Comparison of ENCODE assay signal across 2 cellular contexts in genomic region chr2:169041594-169041993, GRCh38.
TF ChIP-seq lines count a peak whose summit lies in the region.

No MANE protein-coding gene starts in this region.

TF ChIP-seq in endothelial cell of umbilical vein, 7 proteins besides CTCF, POLR2A, EP300 and RAD21:
- TF ChIP-seq POLR2AphosphoS5 (IDR thresholded peaks at IDR 0.05; ENCODE audit: insufficient read depth, low read depth, low read length) (no peak), GATA2 (IDR thresholded peaks at IDR 0.05; ENCODE audit: insufficient read depth, insufficient read length, low read depth, low read length) (no peak), FOS (IDR thresholded peaks at IDR 0.05; ENCODE audit: borderline replicate concordance, insufficient read depth, low read length) (no peak), MYC (IDR thresholded peaks at IDR 0.05; ENCODE audit: low read depth, low read length) (no peak), JUN (IDR thresholded peaks at IDR 0.05; ENCODE audit: borderline replicate concordance, insufficient read depth, insufficient read length, low read depth) (no peak), EZH2 (IDR thresholded peaks at IDR 0.05; ENCODE audit: borderline replicate concordance, low read depth, low read length, severe bottlenecking) (no peak), MAX (IDR thresholded peaks at IDR 0.05; ENCODE audit: insufficient read depth, insufficient read length) (no peak)

TF ChIP-seq in GM23338, 12 proteins besides CTCF, POLR2A, EP300 and RAD21:
- no peak for TF ChIP-seq ZNF114 (CRISPR knock-in tag; IDR thresholded peaks at IDR 0.05)
- TF ChIP-seq CREB1 (CRISPR knock-in tag; IDR thresholded peaks at IDR 0.05; ENCODE audit: low read depth) = no peak
- no peak for TF ChIP-seq REST (IDR thresholded peaks at IDR 0.05; ENCODE audit: unreplicated experiment)
- no peak for TF ChIP-seq ETS1 (IDR thresholded peaks at IDR 0.05)
- TF ChIP-seq EZH2 (IDR thresholded peaks at IDR 0.05; ENCODE audit: low read depth, unreplicated experiment) = no peak
- TF ChIP-seq JUNB (IDR thresholded peaks at IDR 0.05; ENCODE audit: unreplicated experiment) = no peak
- no peak for TF ChIP-seq EZH2phosphoT487 (IDR thresholded peaks at IDR 0.05; ENCODE audit: unreplicated experiment)
- no peak for TF ChIP-seq ZNF462 (CRISPR knock-in tag; IDR thresholded peaks at IDR 0.05)
- TF ChIP-seq STAT1 (IDR thresholded peaks at IDR 0.05; ENCODE audit: unreplicated experiment) = no peak
- TF ChIP-seq NANOG (IDR thresholded peaks at IDR 0.05; ENCODE audit: borderline replicate concordance) = no peak
- TF ChIP-seq POLR2AphosphoS5 (IDR thresholded peaks at IDR 0.05; ENCODE audit: low read depth) = no peak
- no peak for TF ChIP-seq ZNF331 (CRISPR knock-in tag; IDR thresholded peaks at IDR 0.05; ENCODE audit: low read depth)
